Comparison of ENCODE assay signal across 1 cellular context in genomic region chr6:15491255-15491985, GRCh38.
A peak's percentile ranks its signal among the peaks of the same experiment; 100 is the strongest.
TF ChIP-seq lines count a peak whose summit lies in the region.

No MANE protein-coding gene starts in this region.

TF ChIP-seq in HepG2, 621 proteins besides CTCF, POLR2A, EP300 and RAD21 (continued from another document and continues in another):
- 0 out of 2 replicates have a peak, but pooled peaks have one; percentile 38 for TF ChIP-seq ZNF639 (CRISPR knock-in tag; conservative IDR thresholded peaks at IDR 0.05)
- TF ChIP-seq RFX1 (IDR thresholded peaks at IDR 0.05) = no peak
- no peak for TF ChIP-seq ZNF749 (CRISPR knock-in tag; IDR thresholded peaks at IDR 0.05; ENCODE audit: borderline replicate concordance)
- TF ChIP-seq, protein P1, sequence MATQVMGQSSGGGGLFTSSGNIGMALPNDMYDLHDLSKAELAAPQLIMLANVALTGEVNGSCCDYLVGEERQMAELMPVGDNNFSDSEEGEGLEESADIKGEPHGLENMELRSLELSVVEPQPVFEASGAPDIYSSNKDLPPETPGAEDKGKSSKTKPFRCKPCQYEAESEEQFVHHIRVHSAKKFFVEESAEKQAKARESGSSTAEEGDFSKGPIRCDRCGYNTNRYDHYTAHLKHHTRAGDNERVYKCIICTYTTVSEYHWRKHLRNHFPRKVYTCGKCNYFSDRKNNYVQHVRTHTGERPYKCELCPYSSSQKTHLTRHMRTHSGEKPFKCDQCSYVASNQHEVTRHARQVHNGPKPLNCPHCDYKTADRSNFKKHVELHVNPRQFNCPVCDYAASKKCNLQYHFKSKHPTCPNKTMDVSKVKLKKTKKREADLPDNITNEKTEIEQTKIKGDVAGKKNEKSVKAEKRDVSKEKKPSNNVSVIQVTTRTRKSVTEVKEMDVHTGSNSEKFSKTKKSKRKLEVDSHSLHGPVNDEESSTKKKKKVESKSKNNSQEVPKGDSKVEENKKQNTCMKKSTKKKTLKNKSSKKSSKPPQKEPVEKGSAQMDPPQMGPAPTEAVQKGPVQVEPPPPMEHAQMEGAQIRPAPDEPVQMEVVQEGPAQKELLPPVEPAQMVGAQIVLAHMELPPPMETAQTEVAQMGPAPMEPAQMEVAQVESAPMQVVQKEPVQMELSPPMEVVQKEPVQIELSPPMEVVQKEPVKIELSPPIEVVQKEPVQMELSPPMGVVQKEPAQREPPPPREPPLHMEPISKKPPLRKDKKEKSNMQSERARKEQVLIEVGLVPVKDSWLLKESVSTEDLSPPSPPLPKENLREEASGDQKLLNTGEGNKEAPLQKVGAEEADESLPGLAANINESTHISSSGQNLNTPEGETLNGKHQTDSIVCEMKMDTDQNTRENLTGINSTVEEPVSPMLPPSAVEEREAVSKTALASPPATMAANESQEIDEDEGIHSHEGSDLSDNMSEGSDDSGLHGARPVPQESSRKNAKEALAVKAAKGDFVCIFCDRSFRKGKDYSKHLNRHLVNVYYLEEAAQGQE (IDR thresholded peaks at IDR 0.05; ENCODE audit: borderline replicate concordance in 1 of 2, low read depth in 1 of 2, low read length in 2 of 2) = no peak
- TF ChIP-seq, protein P2, sequence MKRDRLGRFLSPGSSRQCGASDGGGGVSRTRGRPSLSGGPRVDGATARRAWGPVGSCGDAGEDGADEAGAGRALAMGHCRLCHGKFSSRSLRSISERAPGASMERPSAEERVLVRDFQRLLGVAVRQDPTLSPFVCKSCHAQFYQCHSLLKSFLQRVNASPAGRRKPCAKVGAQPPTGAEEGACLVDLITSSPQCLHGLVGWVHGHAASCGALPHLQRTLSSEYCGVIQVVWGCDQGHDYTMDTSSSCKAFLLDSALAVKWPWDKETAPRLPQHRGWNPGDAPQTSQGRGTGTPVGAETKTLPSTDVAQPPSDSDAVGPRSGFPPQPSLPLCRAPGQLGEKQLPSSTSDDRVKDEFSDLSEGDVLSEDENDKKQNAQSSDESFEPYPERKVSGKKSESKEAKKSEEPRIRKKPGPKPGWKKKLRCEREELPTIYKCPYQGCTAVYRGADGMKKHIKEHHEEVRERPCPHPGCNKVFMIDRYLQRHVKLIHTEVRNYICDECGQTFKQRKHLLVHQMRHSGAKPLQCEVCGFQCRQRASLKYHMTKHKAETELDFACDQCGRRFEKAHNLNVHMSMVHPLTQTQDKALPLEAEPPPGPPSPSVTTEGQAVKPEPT (CRISPR knock-in tag; IDR thresholded peaks at IDR 0.05; ENCODE audit: low read depth) = no peak
- TF ChIP-seq, protein P3, sequence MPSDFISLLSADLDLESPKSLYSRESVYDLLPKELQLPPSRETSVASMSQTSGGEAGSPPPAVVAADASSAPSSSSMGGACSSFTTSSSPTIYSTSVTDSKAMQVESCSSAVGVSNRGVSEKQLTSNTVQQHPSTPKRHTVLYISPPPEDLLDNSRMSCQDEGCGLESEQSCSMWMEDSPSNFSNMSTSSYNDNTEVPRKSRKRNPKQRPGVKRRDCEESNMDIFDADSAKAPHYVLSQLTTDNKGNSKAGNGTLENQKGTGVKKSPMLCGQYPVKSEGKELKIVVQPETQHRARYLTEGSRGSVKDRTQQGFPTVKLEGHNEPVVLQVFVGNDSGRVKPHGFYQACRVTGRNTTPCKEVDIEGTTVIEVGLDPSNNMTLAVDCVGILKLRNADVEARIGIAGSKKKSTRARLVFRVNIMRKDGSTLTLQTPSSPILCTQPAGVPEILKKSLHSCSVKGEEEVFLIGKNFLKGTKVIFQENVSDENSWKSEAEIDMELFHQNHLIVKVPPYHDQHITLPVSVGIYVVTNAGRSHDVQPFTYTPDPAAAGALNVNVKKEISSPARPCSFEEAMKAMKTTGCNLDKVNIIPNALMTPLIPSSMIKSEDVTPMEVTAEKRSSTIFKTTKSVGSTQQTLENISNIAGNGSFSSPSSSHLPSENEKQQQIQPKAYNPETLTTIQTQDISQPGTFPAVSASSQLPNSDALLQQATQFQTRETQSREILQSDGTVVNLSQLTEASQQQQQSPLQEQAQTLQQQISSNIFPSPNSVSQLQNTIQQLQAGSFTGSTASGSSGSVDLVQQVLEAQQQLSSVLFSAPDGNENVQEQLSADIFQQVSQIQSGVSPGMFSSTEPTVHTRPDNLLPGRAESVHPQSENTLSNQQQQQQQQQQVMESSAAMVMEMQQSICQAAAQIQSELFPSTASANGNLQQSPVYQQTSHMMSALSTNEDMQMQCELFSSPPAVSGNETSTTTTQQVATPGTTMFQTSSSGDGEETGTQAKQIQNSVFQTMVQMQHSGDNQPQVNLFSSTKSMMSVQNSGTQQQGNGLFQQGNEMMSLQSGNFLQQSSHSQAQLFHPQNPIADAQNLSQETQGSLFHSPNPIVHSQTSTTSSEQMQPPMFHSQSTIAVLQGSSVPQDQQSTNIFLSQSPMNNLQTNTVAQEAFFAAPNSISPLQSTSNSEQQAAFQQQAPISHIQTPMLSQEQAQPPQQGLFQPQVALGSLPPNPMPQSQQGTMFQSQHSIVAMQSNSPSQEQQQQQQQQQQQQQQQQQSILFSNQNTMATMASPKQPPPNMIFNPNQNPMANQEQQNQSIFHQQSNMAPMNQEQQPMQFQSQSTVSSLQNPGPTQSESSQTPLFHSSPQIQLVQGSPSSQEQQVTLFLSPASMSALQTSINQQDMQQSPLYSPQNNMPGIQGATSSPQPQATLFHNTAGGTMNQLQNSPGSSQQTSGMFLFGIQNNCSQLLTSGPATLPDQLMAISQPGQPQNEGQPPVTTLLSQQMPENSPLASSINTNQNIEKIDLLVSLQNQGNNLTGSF (CRISPR knock-in tag; IDR thresholded peaks at IDR 0.05) = no peak
- TF ChIP-seq MAFG (CRISPR knock-in tag; IDR thresholded peaks at IDR 0.05) = no peak
- TF ChIP-seq SMARCE1 (IDR thresholded peaks at IDR 0.05; ENCODE audit: borderline replicate concordance) = no peak
- TF ChIP-seq, protein P4, sequence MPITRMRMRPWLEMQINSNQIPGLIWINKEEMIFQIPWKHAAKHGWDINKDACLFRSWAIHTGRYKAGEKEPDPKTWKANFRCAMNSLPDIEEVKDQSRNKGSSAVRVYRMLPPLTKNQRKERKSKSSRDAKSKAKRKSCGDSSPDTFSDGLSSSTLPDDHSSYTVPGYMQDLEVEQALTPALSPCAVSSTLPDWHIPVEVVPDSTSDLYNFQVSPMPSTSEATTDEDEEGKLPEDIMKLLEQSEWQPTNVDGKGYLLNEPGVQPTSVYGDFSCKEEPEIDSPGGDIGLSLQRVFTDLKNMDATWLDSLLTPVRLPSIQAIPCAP (CRISPR knock-in tag; IDR thresholded peaks at IDR 0.05; ENCODE audit: low read depth) = no peak
- TF ChIP-seq MTF2 (CRISPR knock-in tag; IDR thresholded peaks at IDR 0.05; ENCODE audit: borderline replicate concordance) = no peak
- peak; percentile 28; the same call in 1 of the 2 replicates for TF ChIP-seq ZNF124 (CRISPR knock-in tag; IDR thresholded peaks at IDR 0.05)
- peak; percentile 35; the same call in 1 of the 2 replicates for TF ChIP-seq FOXK1 (CRISPR knock-in tag; IDR thresholded peaks at IDR 0.05; ENCODE audit: borderline replicate concordance, low read depth)
- TF ChIP-seq, protein P5, sequence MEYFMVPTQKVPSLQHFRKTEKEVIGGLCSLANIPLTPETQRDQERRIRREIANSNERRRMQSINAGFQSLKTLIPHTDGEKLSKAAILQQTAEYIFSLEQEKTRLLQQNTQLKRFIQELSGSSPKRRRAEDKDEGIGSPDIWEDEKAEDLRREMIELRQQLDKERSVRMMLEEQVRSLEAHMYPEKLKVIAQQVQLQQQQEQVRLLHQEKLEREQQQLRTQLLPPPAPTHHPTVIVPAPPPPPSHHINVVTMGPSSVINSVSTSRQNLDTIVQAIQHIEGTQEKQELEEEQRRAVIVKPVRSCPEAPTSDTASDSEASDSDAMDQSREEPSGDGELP (IDR thresholded peaks at IDR 0.05; ENCODE audit: borderline replicate concordance, low read depth) = peak; percentile 57; the same call in 1 of the 2 replicates
- TF ChIP-seq IRF2 (CRISPR knock-in tag; IDR thresholded peaks at IDR 0.05) = 0 out of 2 replicates have a peak, but pooled peaks have one; percentile 62
- TF ChIP-seq SMAD3 (CRISPR knock-in tag; IDR thresholded peaks at IDR 0.05) = peak; percentile 39; the same call in 1 of the 2 replicates
- TF ChIP-seq ONECUT2 (CRISPR knock-in tag; IDR thresholded peaks at IDR 0.05) = no peak
- TF ChIP-seq EZH2 (conservative IDR thresholded peaks at IDR 0.05; ENCODE audit: low read depth, low read length) = no peak
- TF ChIP-seq, protein P6, sequence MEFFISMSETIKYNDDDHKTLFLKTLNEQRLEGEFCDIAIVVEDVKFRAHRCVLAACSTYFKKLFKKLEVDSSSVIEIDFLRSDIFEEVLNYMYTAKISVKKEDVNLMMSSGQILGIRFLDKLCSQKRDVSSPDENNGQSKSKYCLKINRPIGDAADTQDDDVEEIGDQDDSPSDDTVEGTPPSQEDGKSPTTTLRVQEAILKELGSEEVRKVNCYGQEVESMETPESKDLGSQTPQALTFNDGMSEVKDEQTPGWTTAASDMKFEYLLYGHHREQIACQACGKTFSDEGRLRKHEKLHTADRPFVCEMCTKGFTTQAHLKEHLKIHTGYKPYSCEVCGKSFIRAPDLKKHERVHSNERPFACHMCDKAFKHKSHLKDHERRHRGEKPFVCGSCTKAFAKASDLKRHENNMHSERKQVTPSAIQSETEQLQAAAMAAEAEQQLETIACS (CRISPR knock-in tag; IDR thresholded peaks at IDR 0.05) = no peak
- TF ChIP-seq THAP11 (CRISPR knock-in tag; IDR thresholded peaks at IDR 0.05) = peak; percentile 14; the same call in 1 of the 2 replicates
- TF ChIP-seq, protein P7, sequence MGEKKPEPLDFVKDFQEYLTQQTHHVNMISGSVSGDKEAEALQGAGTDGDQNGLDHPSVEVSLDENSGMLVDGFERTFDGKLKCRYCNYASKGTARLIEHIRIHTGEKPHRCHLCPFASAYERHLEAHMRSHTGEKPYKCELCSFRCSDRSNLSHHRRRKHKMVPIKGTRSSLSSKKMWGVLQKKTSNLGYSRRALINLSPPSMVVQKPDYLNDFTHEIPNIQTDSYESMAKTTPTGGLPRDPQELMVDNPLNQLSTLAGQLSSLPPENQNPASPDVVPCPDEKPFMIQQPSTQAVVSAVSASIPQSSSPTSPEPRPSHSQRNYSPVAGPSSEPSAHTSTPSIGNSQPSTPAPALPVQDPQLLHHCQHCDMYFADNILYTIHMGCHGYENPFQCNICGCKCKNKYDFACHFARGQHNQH (CRISPR knock-in tag; IDR thresholded peaks at IDR 0.05) = peak; percentile 39; the same call in 1 of the 2 replicates
- TF ChIP-seq NCOR1 (IDR thresholded peaks at IDR 0.05; ENCODE audit: borderline replicate concordance, low read length) = peak; percentile 88; the same call in 1 of the 2 replicates
- TF ChIP-seq, protein P8, sequence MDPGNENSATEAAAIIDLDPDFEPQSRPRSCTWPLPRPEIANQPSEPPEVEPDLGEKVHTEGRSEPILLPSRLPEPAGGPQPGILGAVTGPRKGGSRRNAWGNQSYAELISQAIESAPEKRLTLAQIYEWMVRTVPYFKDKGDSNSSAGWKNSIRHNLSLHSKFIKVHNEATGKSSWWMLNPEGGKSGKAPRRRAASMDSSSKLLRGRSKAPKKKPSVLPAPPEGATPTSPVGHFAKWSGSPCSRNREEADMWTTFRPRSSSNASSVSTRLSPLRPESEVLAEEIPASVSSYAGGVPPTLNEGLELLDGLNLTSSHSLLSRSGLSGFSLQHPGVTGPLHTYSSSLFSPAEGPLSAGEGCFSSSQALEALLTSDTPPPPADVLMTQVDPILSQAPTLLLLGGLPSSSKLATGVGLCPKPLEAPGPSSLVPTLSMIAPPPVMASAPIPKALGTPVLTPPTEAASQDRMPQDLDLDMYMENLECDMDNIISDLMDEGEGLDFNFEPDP (CRISPR knock-in tag; conservative IDR thresholded peaks at IDR 0.05) = no peak
- TF ChIP-seq ZBTB7A (CRISPR knock-in tag; IDR thresholded peaks at IDR 0.05) = no peak
- no peak for TF ChIP-seq ZNF317 (CRISPR knock-in tag; IDR thresholded peaks at IDR 0.05)
- TF ChIP-seq MEF2D (CRISPR knock-in tag; IDR thresholded peaks at IDR 0.05) = no peak; the same call in 1 of the 2 replicates
- TF ChIP-seq ATF7-NPFF (CRISPR knock-in tag; IDR thresholded peaks at IDR 0.05; ENCODE audit: low read depth) = peak; percentile 32; the same call in 1 of the 2 replicates
- peak; percentile 51; the same call in 1 of the 2 replicates for TF ChIP-seq MEIS1 (CRISPR knock-in tag; IDR thresholded peaks at IDR 0.05; ENCODE audit: borderline replicate concordance)
- peak; percentile 50; the same call in 1 of the 2 replicates for TF ChIP-seq GATAD2A (CRISPR knock-in tag; IDR thresholded peaks at IDR 0.05)
- TF ChIP-seq SAFB2 (CRISPR knock-in tag; IDR thresholded peaks at IDR 0.05; ENCODE audit: borderline replicate concordance, low read depth) = no peak
- no peak for TF ChIP-seq KLF11 (CRISPR knock-in tag; IDR thresholded peaks at IDR 0.05)
- no peak for TF ChIP-seq ZNF282 (IDR thresholded peaks at IDR 0.05; ENCODE audit: partially characterized antibody)
- 0 out of 2 replicates have a peak, but pooled peaks have one; percentile 57 for TF ChIP-seq ARID2 (CRISPR knock-in tag; IDR thresholded peaks at IDR 0.05; ENCODE audit: borderline replicate concordance)
